21 cellular contexts compared by ENCODE assay signal in the genomic region with DNA sequence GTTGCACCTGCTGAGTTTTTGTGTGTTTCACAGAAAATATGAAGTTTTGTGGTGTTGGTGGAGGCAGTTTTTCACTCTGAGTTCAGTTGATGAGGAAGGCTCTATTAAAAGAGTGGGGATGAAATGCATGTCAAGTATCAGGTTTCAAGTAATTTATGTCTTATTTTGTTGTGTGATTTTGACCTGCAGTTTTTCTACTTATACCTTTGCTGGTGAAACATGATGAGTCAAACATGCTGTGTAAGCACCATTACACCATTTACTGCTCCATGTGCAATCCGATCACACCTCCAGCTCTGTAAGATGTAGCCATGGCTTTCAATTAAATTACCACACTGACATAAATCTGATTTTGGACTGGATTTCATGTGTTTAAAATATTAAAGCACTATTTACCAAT.
A peak's percentile ranks its signal among the peaks of the same experiment; 100 is the strongest.
DNase-seq lines count a peak whose midpoint lies in the region; ATAC-seq and TF ChIP-seq lines count a peak whose summit lies in the region.
"Had no signal": no experiment of that assay in that cellular context is flagged by ENCODE, and none has a peak within 500 bp of the region (broad histone marks: within the 10 kb centered on the region; RNA-seq: fewer than 3 reads in every experiment).

No MANE protein-coding gene starts in this region.

- peaks cover 5% of the 10 kb centered on the region for H3K36me3 Mint-ChIP-seq in MCF 10A (ENCODE audit: insufficient read depth, unreplicated experiment)
- H3K36me3 Mint-ChIP-seq in nephron progenitor cell (ENCODE audit: low read depth) = no peaks in the 10 kb centered on the region
- H3K36me3 Mint-ChIP-seq: activated CD8-positive, alpha-beta memory T cell treated with anti-CD3 and anti-CD28 coated beads, Interleukin-2, amount 10 ng/mL, durations not matched to agents 7 days and 5 days; activated naive CD4-positive, alpha-beta T cell treated with anti-CD3 and anti-CD28 coated beads, Interleukin-2, amount 50 U/mL, for 24 hours; immature natural killer cell had no signal

- H3K4me3 Mint-ChIP-seq in MCF 10A (ENCODE audit: unreplicated experiment) (no peak overlapping the region), nephron progenitor cell (no peak overlapping the region)
- H3K4me3 Mint-ChIP-seq: activated CD4-positive, alpha-beta T cell treated with anti-CD3 and anti-CD28 coated beads, Interleukin-2, amount 10 ng/mL, durations not matched to agents 24 days and 14 days; activated CD8-positive, alpha-beta memory T cell treated with anti-CD3 and anti-CD28 coated beads, Interleukin-2, amount 10 ng/mL, durations not matched to agents 7 days and 5 days; activated naive CD4-positive, alpha-beta T cell treated with anti-CD3 and anti-CD28 coated beads, Interleukin-2, amount 50 U/mL, for 24 hours; central memory CD8-positive, alpha-beta T cell had no signal

- no peak for TF ChIP-seq CTCF in MCF 10A (IDR thresholded peaks at IDR 0.05; ENCODE audit: unreplicated experiment)
- TF ChIP-seq CTCF in breast epithelium (IDR thresholded peaks at IDR 0.05) = no peak
- no peak for TF ChIP-seq CTCF in nephron progenitor cell (IDR thresholded peaks at IDR 0.05)

- TF ChIP-seq POLR2A in breast epithelium (IDR thresholded peaks at IDR 0.05) = no peak

- DNase-seq in MCF 10A (ENCODE audit: unreplicated experiment) = peak; percentile 71
- DNase-seq in breast epithelium (ENCODE audit: low spot score in 2 of 2) = no peak
- DNase-seq in NCI-H510A (lab: John Stamatoyannopoulos, UW) = peak; percentile 11
- DNase-seq in SW480 (ENCODE audit: low spot score) = peak; percentile 0
- DNase-seq in nephron progenitor cell = no peak
- no peak for DNase-seq in posterior cingulate gyrus
- DNase-seq: activated CD4-positive, alpha-beta T cell treated with anti-CD3 and anti-CD28 coated beads, Interleukin-2, amount 10 ng/mL, durations not matched to agents 24 days and 14 days; activated CD8-positive, alpha-beta memory T cell treated with anti-CD3 and anti-CD28 coated beads, Interleukin-2, amount 10 ng/mL, durations not matched to agents 7 days and 5 days; aorta; C1 segment of cervical spinal cord; immature natural killer cell; NCI-H187 treated with DMSO at 0.1 percent for 48 hours; psoas muscle; upper lobe of right lung had no signal

- BruUV-seq in MCF 10A (replicated peaks; lab: Mats Ljungman, UMichigan) = no TSS peak

- CTCF ChIA-PET in MCF 10A (lab: Yijun Ruan, JAX) = interaction anchor here (1.2 kb wide), 1 partner anchor 11 kb away, joined by 5 read pairs; no protein-coding TSS in a partner anchor

- ATAC-seq in GM21381 (IDR thresholded peaks at IDR 0.05; ENCODE audit: unreplicated experiment) (no peak), GM21529 (IDR thresholded peaks at IDR 0.05; ENCODE audit: unreplicated experiment) (no peak)
- ATAC-seq: activated CD8-positive, alpha-beta memory T cell treated with anti-CD3 and anti-CD28 coated beads, Interleukin-2, amount 10 ng/mL, durations not matched to agents 7 days and 5 days; upper lobe of right lung had no signal

- H3K36me3 ChIP-seq in breast epithelium = no peaks in the 10 kb centered on the region
- H3K36me3 ChIP-seq: upper lobe of right lung had no signal

- POLR2A ChIA-PET in MCF 10A (lab: Yijun Ruan, JAX) = interaction anchor here (0.5 to 2.5 kb wide), 9 partner anchors 10 to 1820 kb away, joined by 3 to 10 read pairs (median 4); no protein-coding TSS in a partner anchor

- intact Hi-C loops in MCF 10A (cut with micrococcal nuclease) (no loop called here), breast epithelium (cut with DNase I; ENCODE audit: low total_unique reads) (no loop called here), posterior cingulate gyrus (cut with DNase I) (no loop called here)

- H3K27ac ChIP-seq in breast epithelium = no peak overlapping the region
- H3K27ac ChIP-seq: hepatocyte, HL-60, psoas muscle, upper lobe of right lung, VCaP had no signal

- peaks cover 0 to 4% of the 10 kb centered on the region in 2 donors for H3K9me3 ChIP-seq in breast epithelium
- H3K9me3 ChIP-seq: psoas muscle, upper lobe of right lung had no signal

- H3K4me3 ChIP-seq in breast epithelium = no peak overlapping the region
- H3K4me3 ChIP-seq: hepatocyte, psoas muscle, upper lobe of right lung had no signal

- H3K27me3 Mint-ChIP-seq in MCF 10A (ENCODE audit: insufficient read depth, unreplicated experiment) (no peaks in the 10 kb centered on the region), nephron progenitor cell (ENCODE audit: low read depth, poor library complexity) (no peaks in the 10 kb centered on the region)
- H3K27me3 Mint-ChIP-seq: central memory CD8-positive, alpha-beta T cell had no signal

- H3K27ac Mint-ChIP-seq in MCF 10A (ENCODE audit: low read depth, unreplicated experiment) (no peak overlapping the region), nephron progenitor cell (no peak overlapping the region)
- H3K27ac Mint-ChIP-seq: activated CD4-positive, alpha-beta T cell treated with anti-CD3 and anti-CD28 coated beads, Interleukin-2, amount 10 ng/mL, durations not matched to agents 24 days and 14 days; activated CD8-positive, alpha-beta memory T cell treated with anti-CD3 and anti-CD28 coated beads, Interleukin-2, amount 10 ng/mL, durations not matched to agents 7 days and 5 days; activated naive CD4-positive, alpha-beta T cell treated with anti-CD3 and anti-CD28 coated beads, Interleukin-2, amount 50 U/mL, for 24 hours had no signal

- peaks cover 12% of the 10 kb centered on the region for H3K4me1 Mint-ChIP-seq in MCF 10A (ENCODE audit: insufficient read depth, unreplicated experiment)
- peaks cover 18% of the 10 kb centered on the region for H3K4me1 Mint-ChIP-seq in nephron progenitor cell
- H3K4me1 Mint-ChIP-seq: activated CD4-positive, alpha-beta T cell treated with anti-CD3 and anti-CD28 coated beads, Interleukin-2, amount 10 ng/mL, durations not matched to agents 24 days and 14 days; activated CD8-positive, alpha-beta memory T cell treated with anti-CD3 and anti-CD28 coated beads, Interleukin-2, amount 10 ng/mL, durations not matched to agents 7 days and 5 days; activated naive CD4-positive, alpha-beta T cell treated with anti-CD3 and anti-CD28 coated beads, Interleukin-2, amount 50 U/mL, for 24 hours; central memory CD8-positive, alpha-beta T cell had no signal

- H3K27me3 ChIP-seq in breast epithelium = no peaks in the 10 kb centered on the region
- H3K27me3 ChIP-seq: hepatocyte, upper lobe of right lung had no signal

- H3K4me1 ChIP-seq in breast epithelium = no peaks in the 10 kb centered on the region
- H3K4me1 ChIP-seq: upper lobe of right lung had no signal

- H3K9me3 Mint-ChIP-seq in MCF 10A (ENCODE audit: unreplicated experiment) (no peaks in the 10 kb centered on the region), nephron progenitor cell (no peaks in the 10 kb centered on the region)
- H3K9me3 Mint-ChIP-seq: activated CD4-positive, alpha-beta T cell treated with anti-CD3 and anti-CD28 coated beads, Interleukin-2, amount 10 ng/mL, durations not matched to agents 24 days and 14 days; activated naive CD4-positive, alpha-beta T cell treated with anti-CD3 and anti-CD28 coated beads, Interleukin-2, amount 50 U/mL, for 24 hours; central memory CD8-positive, alpha-beta T cell had no signal

Comparison
In these comparisons a context has a peak if more than half of its experiments do, and no peak if none do; other contexts are left out.
1. DNase-seq: peak in MCF 10A (single experiment), NCI-H510A (single experiment) and SW480 (single experiment); none in breast epithelium (0 of 2), nephron progenitor cell (single experiment) and posterior cingulate gyrus (0 of 10).